Comparison of ENCODE assay signal across 1 cellular context in genomic region chr4:15004701-15005301, GRCh38.
A peak's percentile ranks its signal among the peaks of the same experiment; 100 is the strongest.
TF ChIP-seq lines count a peak whose summit lies in the region.

No MANE protein-coding gene starts in this region.

TF ChIP-seq in GM12878, 131 proteins besides CTCF, POLR2A, EP300 and RAD21 (continued from another document):
- peak; percentile 38 for TF ChIP-seq BACH1 (IDR thresholded peaks at IDR 0.05; ENCODE audit: borderline replicate concordance)
- TF ChIP-seq SIN3A (IDR thresholded peaks at IDR 0.05; ENCODE audit: low read depth, low read length): peak; percentile 58; the same call in 1 of the 2 replicates
- TF ChIP-seq NR2C2 (IDR thresholded peaks at IDR 0.05; ENCODE audit: borderline replicate concordance, control insufficient read depth, insufficient read length, low read depth): no peak
- TF ChIP-seq SMARCA5 (IDR thresholded peaks at IDR 0.05): peak; percentile 34; the same call in 1 of the 2 replicates
- TF ChIP-seq POLR2AphosphoS5 (IDR thresholded peaks at IDR 0.05; ENCODE audit: low read length): 0 out of 2 replicates have a peak, but pooled peaks have one; percentile 49
- no peak for TF ChIP-seq RELA (IDR thresholded peaks at IDR 0.05; ENCODE audit: borderline replicate concordance, partially characterized antibody)
- TF ChIP-seq MEF2B (IDR thresholded peaks at IDR 0.05; ENCODE audit: partially characterized antibody, poor library complexity, severe bottlenecking): peak; percentile 7
- TF ChIP-seq TAF1 (IDR thresholded peaks at IDR 0.05; ENCODE audit: borderline replicate concordance, low read depth, low read length): peak; percentile 20; the same call in 1 of the 2 replicates
- no peak for TF ChIP-seq ZNF24 (IDR thresholded peaks at IDR 0.05)
- TF ChIP-seq MTA2 (IDR thresholded peaks at IDR 0.05; ENCODE audit: low read depth): peak; percentile 22; the same call in 1 of the 2 replicates
- TF ChIP-seq PML (IDR thresholded peaks at IDR 0.05; ENCODE audit: low read length): 0 out of 2 replicates have a peak, but pooled peaks have one; percentile 12
- TF ChIP-seq IKZF2 (IDR thresholded peaks at IDR 0.05): peak; percentile 38 to 68; a peak in 3 of 4 replicates
- TF ChIP-seq HSF1 (IDR thresholded peaks at IDR 0.05; ENCODE audit: low read depth, low read length): no peak
- TF ChIP-seq ZNF384 (IDR thresholded peaks at IDR 0.05; ENCODE audit: borderline replicate concordance, low read depth, low read length): peak; percentile 72
- TF ChIP-seq IRF5 (IDR thresholded peaks at IDR 0.05; ENCODE audit: borderline replicate concordance): no peak
- peak; percentile 64 for TF ChIP-seq RELB (IDR thresholded peaks at IDR 0.05; ENCODE audit: low read depth)
- peak; percentile 59; the same call in 1 of the 2 replicates for TF ChIP-seq NBN (IDR thresholded peaks at IDR 0.05)
- TF ChIP-seq CHD1 (IDR thresholded peaks at IDR 0.05; ENCODE audit: low read depth, low read length): 0 out of 2 replicates have a peak, but pooled peaks have one; percentile 31
- no peak for TF ChIP-seq RFX5 (IDR thresholded peaks at IDR 0.05; ENCODE audit: low read depth, low read length)
